16 cellular contexts compared by ENCODE assay signal in the genomic region with DNA sequence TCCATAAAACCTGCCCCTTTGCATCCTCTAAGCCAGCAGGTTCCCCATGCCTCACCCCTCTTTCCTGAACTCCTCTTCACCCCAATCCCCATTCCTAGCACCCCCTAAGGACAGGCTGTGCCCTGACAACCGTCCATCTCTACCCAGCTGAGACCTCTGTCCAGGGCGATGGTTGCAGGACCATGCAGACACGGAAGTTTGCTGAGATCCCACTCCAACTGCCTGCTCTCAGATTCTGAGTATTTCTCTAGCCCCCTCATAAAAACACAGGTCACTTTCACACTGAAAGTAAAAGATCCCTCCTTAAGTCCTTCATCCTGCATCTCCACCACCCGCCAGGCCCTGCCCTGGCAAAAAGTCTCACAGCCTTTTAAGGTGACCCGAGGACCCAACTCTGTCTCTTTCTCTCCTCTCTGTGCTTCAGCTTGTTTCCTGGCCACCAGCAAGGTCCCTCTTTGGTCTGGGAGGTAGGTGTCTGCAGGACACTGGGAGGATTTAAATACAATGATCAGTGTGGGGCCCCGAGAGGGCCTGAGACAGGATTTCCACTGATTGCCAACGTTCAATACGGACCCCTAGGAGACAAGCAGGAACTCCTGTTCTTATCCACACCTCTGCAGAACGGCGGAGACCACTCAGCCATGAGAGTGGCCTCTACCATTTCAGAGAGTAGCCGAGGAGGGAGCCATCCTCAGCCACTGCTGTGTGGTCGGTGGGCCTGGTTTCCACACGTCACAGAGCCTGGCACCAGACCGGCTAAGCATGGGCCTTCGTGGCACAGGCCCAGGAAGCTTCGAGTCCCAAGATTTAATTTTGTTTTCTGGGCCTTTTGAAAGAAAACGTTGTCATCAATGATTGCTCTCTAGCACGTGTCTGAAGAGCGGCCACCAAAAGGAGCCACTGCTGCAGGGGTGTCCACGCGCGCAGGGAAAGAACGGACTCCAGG. TPM values are rescaled to one million over a fixed set of nuclear protein-coding genes. Genes with fewer than 3 reads are reported as not detected.
DNase-seq lines count a peak whose midpoint lies in the region; ATAC-seq, FAIRE-seq and TF ChIP-seq lines count a peak whose summit lies in the region.
"Had no signal": no experiment of that assay in that cellular context is flagged by ENCODE, and none has a peak within 500 bp of the region (broad histone marks: within the 10 kb centered on the region; RNA-seq: fewer than 3 reads in every experiment).

No MANE protein-coding gene starts in this region.

- no peaks in the 10 kb centered on the region for H3K79me2 ChIP-seq in K562 (ENCODE audit: control insufficient read depth, insufficient read depth, low read length)

- CTCF ChIA-PET in K562 (lab: Yijun Ruan, JAX; ENCODE audit: low intra/inter-chr PET ratio): interaction anchor here (0.6 kb wide), 1 partner anchor 532 kb away, joined by 3 read pairs; no protein-coding TSS in a partner anchor

- no peak for FAIRE-seq in K562 (lab: Jason Lieb, UNC)

- H3K4me3 ChIP-seq in K562: no peak overlapping the region
- no peak overlapping the region for H3K4me3 ChIP-seq in mucosa of descending colon
- H3K4me3 ChIP-seq: BLaER1 treated with 17β-estradiol and CSF1 and Interleukin-3, amounts not matched to agents 10 nM and 100 nM had no signal

- H3K9me1 ChIP-seq in K562 (ENCODE audit: control insufficient read depth, insufficient read depth, low read length): no peaks in the 10 kb centered on the region

- TF ChIP-seq EP300 in K562 (IDR thresholded peaks at IDR 0.05; ENCODE audit: low read length): no peak

- TF ChIP-seq POLR2A in K562 (conservative IDR thresholded peaks at IDR 0.05): no peak

- TF ChIP-seq RAD21 in K562 (CRISPR knock-in tag; conservative IDR thresholded peaks at IDR 0.05 in 1 of 2, IDR thresholded peaks at IDR 0.05 in 1 of 2): no peak

- no peak overlapping the region for H3K27ac Mint-ChIP-seq in natural killer cell treated with Interleukin-12 subunit alpha and Interleukin-12 subunit beta and Interleukin-15 and Interleukin-18, amount 100 ng/mL, for 72 hours
- no peak overlapping the region for H3K27ac Mint-ChIP-seq in natural killer cell

- no peaks in the 10 kb centered on the region for H3K9me3 Mint-ChIP-seq in natural killer cell treated with Interleukin-12 subunit alpha and Interleukin-12 subunit beta and Interleukin-15 and Interleukin-18, amount 100 ng/mL, for 72 hours
- no peaks in the 10 kb centered on the region for H3K9me3 Mint-ChIP-seq in natural killer cell
- H3K9me3 Mint-ChIP-seq: IgD-negative memory B cell had no signal

- no peak overlapping the region for H3K4me2 ChIP-seq in K562 (ENCODE audit: insufficient read depth, low read length)

- peaks cover 8 to 16% of the 10 kb centered on the region in 2 donors for H3K27me3 Mint-ChIP-seq in natural killer cell treated with Interleukin-12 subunit alpha and Interleukin-12 subunit beta and Interleukin-15 and Interleukin-18, amount 100 ng/mL, for 72 hours
- peaks cover 0 to 2% of the 10 kb centered on the region in 2 donors for H3K27me3 Mint-ChIP-seq in natural killer cell (ENCODE audit: low read depth in 2 of 2)

- in situ Hi-C loops in K562 (cut with MboI): no loop called here

- peak overlapping the region; percentile 71; the same call in 1 of the 2 replicates for H2AFZ ChIP-seq in K562 (ENCODE audit: low read depth, low read length)

- BruUV-seq in K562 (replicated peaks; lab: Mats Ljungman, UMichigan): no TSS peak

- H3K9me3 ChIP-seq in K562 (replicated peaks; ENCODE audit: control insufficient read depth, insufficient read depth, low read depth, low read length) (no peaks in the 10 kb centered on the region), mucosa of descending colon (no peaks in the 10 kb centered on the region)
- H3K9me3 ChIP-seq: BLaER1 treated with 17β-estradiol and CSF1 and Interleukin-3, amounts not matched to agents 10 nM and 100 nM had no signal

- H3K4me1 ChIP-seq in K562 (replicated peaks in 1 of 2; ENCODE audit: control insufficient read depth in 2 of 2, insufficient read depth in 2 of 2, low read length in 2 of 2): peaks cover 65% of the 10 kb centered on the region in 2 experiments
- H3K4me1 ChIP-seq in mucosa of descending colon (ENCODE audit: low read depth): peaks cover 44% of the 10 kb centered on the region

- H3K4me1 Mint-ChIP-seq in natural killer cell treated with Interleukin-12 subunit alpha and Interleukin-12 subunit beta and Interleukin-15 and Interleukin-18, amount 100 ng/mL, for 72 hours (ENCODE audit: low read depth in 2 of 2): peaks cover 17 to 18% of the 10 kb centered on the region in 2 donors
- peaks cover 0 to 25% of the 10 kb centered on the region in 2 donors for H3K4me1 Mint-ChIP-seq in natural killer cell

- intact Hi-C loops in natural killer cell (cut with micrococcal nuclease): no loop called here
- intact Hi-C loops in K562 (cut with micrococcal nuclease): no loop called here
- intact Hi-C loops in mucosa of descending colon (cut with DNase I, micrococcal nuclease): loop anchor here in 1 of 2 donors (10.0 kb wide), 1 partner anchor 98 kb away; no protein-coding TSS in a partner anchor

- TF ChIP-seq CTCF in natural killer cell (IDR thresholded peaks at IDR 0.05) (no peak), K562 (IDR thresholded peaks at IDR 0.05 in 2 of 3, conservative IDR thresholded peaks at IDR 0.05 in 1 of 3; ENCODE audit: insufficient read depth in 2 of 3, low read depth in 1 of 3, low read length in 3 of 3) (no peak), mucosa of descending colon (IDR thresholded peaks at IDR 0.05) (no peak)

- no peak for ATAC-seq in natural killer cell treated with Interleukin-12 subunit alpha and Interleukin-12 subunit beta and Interleukin-15 and Interleukin-18, amount 100 ng/mL, for 72 hours
- ATAC-seq in natural killer cell: no peak
- no peak for ATAC-seq in K562
- no peak for ATAC-seq in mucosa of descending colon
- ATAC-seq in GM21515 (IDR thresholded peaks at IDR 0.05; ENCODE audit: unreplicated experiment): no peak
- ATAC-seq: left ventricle myocardium superior had no signal

- 77% methylated on average over 23 of the region's 23 CpGs for WGBS in K562 (ENCODE audit: insufficient coverage, low coverage, missing lambda C conversion rate)

- no peak for DNase-seq in natural killer cell treated with Interleukin-12 subunit alpha and Interleukin-12 subunit beta and Interleukin-15 and Interleukin-18, amount 100 ng/mL, for 72 hours (ENCODE audit: low spot score)
- DNase-seq in natural killer cell (no peak), K562 (ENCODE audit: extremely low read depth in 1 of 4, low spot score in 3 of 4) (no peak), mucosa of descending colon (peak in 2 of 3 donors; percentile 35 to 38), NCI-H446 treated with DMSO at 0.1 percent for 48 hours (lab: John Stamatoyannopoulos, UW) (no peak), NCI-H748 (lab: John Stamatoyannopoulos, UW; ENCODE audit: unreplicated experiment) (no peak)
- no peak for DNase-seq in stimulated activated naive CD4-positive, alpha-beta T cell treated with Interleukin-2 at 50 U/mL for 16 hours (lab: John Stamatoyannopoulos, UW)
- DNase-seq: effector CD8-positive, alpha-beta T cell; left ventricle myocardium superior; NCI-H1930 had no signal

- H3K36me3 ChIP-seq in K562 (ENCODE audit: control insufficient read depth, insufficient read depth, low read length) (no peaks in the 10 kb centered on the region), mucosa of descending colon (ENCODE audit: low read depth) (no peaks in the 10 kb centered on the region)
- H3K36me3 ChIP-seq: BLaER1 treated with 17β-estradiol and CSF1 and Interleukin-3, amounts not matched to agents 10 nM and 100 nM had no signal

- H3K27me3 ChIP-seq in K562 (ENCODE audit: control insufficient read depth in 2 of 2, insufficient read depth in 2 of 2, low read length in 2 of 2): no peaks in the 10 kb centered on the region
- H3K27me3 ChIP-seq: BLaER1 treated with 17β-estradiol and CSF1 and Interleukin-3, amounts not matched to agents 10 nM and 100 nM had no signal

- no peaks in the 10 kb centered on the region for H3K36me3 Mint-ChIP-seq in natural killer cell treated with Interleukin-12 subunit alpha and Interleukin-12 subunit beta and Interleukin-15 and Interleukin-18, amount 100 ng/mL, for 72 hours
- no peaks in the 10 kb centered on the region for H3K36me3 Mint-ChIP-seq in natural killer cell
- H3K36me3 Mint-ChIP-seq: IgD-negative memory B cell had no signal

- H3K4me3 Mint-ChIP-seq in natural killer cell treated with Interleukin-12 subunit alpha and Interleukin-12 subunit beta and Interleukin-15 and Interleukin-18, amount 100 ng/mL, for 72 hours: peak overlapping the region; percentile 2
- H3K4me3 Mint-ChIP-seq in natural killer cell: no peak overlapping the region
- H3K4me3 Mint-ChIP-seq: IgD-negative memory B cell had no signal

- POLR2A ChIA-PET in K562 (lab: Yijun Ruan, JAX): interaction anchor here (0.7 kb wide), 1 partner anchor 14 kb away, joined by 3 read pairs; no protein-coding TSS in a partner anchor

- H3K9ac ChIP-seq in K562 (ENCODE audit: insufficient read depth in 1 of 2, low read depth in 2 of 2, low read length in 2 of 2): peak overlapping the region in 1 of 2 experiments; percentile 39; a peak in 1 of 4 replicates
- H3K9ac ChIP-seq: BLaER1 treated with 17β-estradiol and CSF1 and Interleukin-3, amounts not matched to agents 10 nM and 100 nM had no signal

- no peak overlapping the region for H3K27ac ChIP-seq in K562 (ENCODE audit: extremely low read depth, low read depth, low read length)
- H3K27ac ChIP-seq: BLaER1 treated with 17β-estradiol and CSF1 and Interleukin-3, amounts not matched to agents 10 nM and 100 nM had no signal

- no peaks in the 10 kb centered on the region for H4K20me1 ChIP-seq in K562 (replicated peaks; ENCODE audit: control insufficient read depth, insufficient read depth, low read length)
- H4K20me1 ChIP-seq: BLaER1 treated with 17β-estradiol and CSF1 and Interleukin-3, amounts not matched to agents 10 nM and 100 nM had no signal

RNA-seq across cellular contexts. Expression of gene CALML3, which starts 27.9 kb away (rescaled TPM):
- not detected for total RNA-seq in natural killer cell treated with Interleukin-12 subunit alpha and Interleukin-12 subunit beta and Interleukin-15 and Interleukin-18, amount 100 ng/mL, for 72 hours
- total RNA-seq in natural killer cell (not detected), K562 (2014; rRNA removed) (not detected in 2 replicates), K562 (2014; rRNA removed; fragmentation: Illumina TruSeq; extraction: Trizol) (not detected in 2 replicates), K562 (2015; rRNA removed; fragmentation: Illumina TruSeq; extraction: Trizol) (not detected in 2 replicates), K562 (2021) (not detected in 2 replicates), mucosa of descending colon (under 1 TPM in 2 of 3 donors, not detected in 1; 0.09 to 0.17 TPM)
- not detected in 2 replicates for total RNA-seq in K562 (2011; cell fraction: chromatin; rRNA removed; ENCODE audit: low replicate concordance)
- total RNA-seq in K562 (2011; cell fraction: nucleolus; rRNA removed): not detected in 2 replicates
- not detected in 2 replicates for total RNA-seq in K562 (2011; cell fraction: nucleoplasm; rRNA removed)
- polyA plus RNA-seq in K562 (2011; rRNA removed) (not detected in 2 replicates), K562 (2014; fragmentation: Illumina TruSeq; extraction: Trizol) (not detected in 2 replicates), K562 (2014; fragmentation: Nextera tagmentation; extraction: Ambion mirVana) (not detected), K562 (2014; rRNA removed) (not detected in 2 replicates)
- not detected in 2 replicates for polyA plus RNA-seq in K562 (2011; cell fraction: cytosol; rRNA removed)
- polyA plus RNA-seq in K562 (2011; cell fraction: nucleus; rRNA removed): not detected in 2 replicates
- polyA plus RNA-seq in K562 (2012): not detected in 2 replicates
- polyA minus RNA-seq in K562 (2011; rRNA and poly(A)+ RNA removed): not detected in 2 replicates
- not detected in 2 replicates for polyA minus RNA-seq in K562 (2011; cell fraction: cytosol; rRNA and poly(A)+ RNA removed)
- polyA minus RNA-seq in K562 (2011; cell fraction: nucleus; rRNA and poly(A)+ RNA removed): not detected in 2 replicates
- total RNA-seq: G401; left ventricle myocardium superior; osteocyte; T-helper 1 cell treated with Interleukin-12 subunit alpha and Interleukin-12 subunit beta and Interleukin-4 antibody, amounts not matched to agents 30 ng/mL and 1 ng/mL, for 36 hours had no signal
- polyA plus RNA-seq: IgD-negative memory B cell had no signal

RNA-seq across cellular contexts. Expression of gene CALML5, which starts 53.3 kb away (rescaled TPM):
- not detected for total RNA-seq in natural killer cell treated with Interleukin-12 subunit alpha and Interleukin-12 subunit beta and Interleukin-15 and Interleukin-18, amount 100 ng/mL, for 72 hours
- total RNA-seq in natural killer cell (not detected), K562 (2014; rRNA removed) (not detected in 2 replicates), K562 (2014; rRNA removed; fragmentation: Illumina TruSeq; extraction: Trizol) (not detected in 2 replicates), K562 (2015; rRNA removed; fragmentation: Illumina TruSeq; extraction: Trizol) (not detected in 2 replicates), K562 (2021) (not detected in 2 replicates), mucosa of descending colon (not detected)
- total RNA-seq in K562 (2011; cell fraction: chromatin; rRNA removed; ENCODE audit: low replicate concordance): not detected in 2 replicates
- total RNA-seq in K562 (2011; cell fraction: nucleolus; rRNA removed): not detected in 2 replicates
- total RNA-seq in K562 (2011; cell fraction: nucleoplasm; rRNA removed): not detected in 2 replicates
- polyA plus RNA-seq in K562 (2011; rRNA removed) (not detected in 2 replicates), K562 (2014; fragmentation: Illumina TruSeq; extraction: Trizol) (not detected in 2 replicates), K562 (2014; fragmentation: Nextera tagmentation; extraction: Ambion mirVana) (not detected), K562 (2014; rRNA removed) (not detected in 2 replicates)
- polyA plus RNA-seq in K562 (2011; cell fraction: cytosol; rRNA removed): not detected in 2 replicates
- polyA plus RNA-seq in K562 (2011; cell fraction: nucleus; rRNA removed): not detected in 2 replicates
- not detected in 2 replicates for polyA plus RNA-seq in K562 (2012)
- not detected in 2 replicates for polyA minus RNA-seq in K562 (2011; rRNA and poly(A)+ RNA removed)
- polyA minus RNA-seq in K562 (2011; cell fraction: cytosol; rRNA and poly(A)+ RNA removed): not detected in 2 replicates
- not detected in 2 replicates for polyA minus RNA-seq in K562 (2011; cell fraction: nucleus; rRNA and poly(A)+ RNA removed)
- total RNA-seq: G401; left ventricle myocardium superior; osteocyte; T-helper 1 cell treated with Interleukin-12 subunit alpha and Interleukin-12 subunit beta and Interleukin-4 antibody, amounts not matched to agents 30 ng/mL and 1 ng/mL, for 36 hours had no signal
- polyA plus RNA-seq: IgD-negative memory B cell had no signal

Comparison
In these comparisons a context has a peak if more than half of its experiments do, and no peak if none do; other contexts are left out.
1. DNase-seq: peak in mucosa of descending colon (2 of 3); none in natural killer cell treated with Interleukin-12 subunit alpha and Interleukin-12 subunit beta and Interleukin-15 and Interleukin-18, amount 100 ng/mL, for 72 hours (single experiment), natural killer cell (single experiment), K562 (0 of 4), NCI-H446 treated with DMSO at 0.1 percent for 48 hours (single experiment), NCI-H748 (single experiment) and stimulated activated naive CD4-positive, alpha-beta T cell treated with Interleukin-2 at 50 U/mL for 16 hours (single experiment).